1 cellular context compared by ENCODE assay signal in the genomic region with DNA sequence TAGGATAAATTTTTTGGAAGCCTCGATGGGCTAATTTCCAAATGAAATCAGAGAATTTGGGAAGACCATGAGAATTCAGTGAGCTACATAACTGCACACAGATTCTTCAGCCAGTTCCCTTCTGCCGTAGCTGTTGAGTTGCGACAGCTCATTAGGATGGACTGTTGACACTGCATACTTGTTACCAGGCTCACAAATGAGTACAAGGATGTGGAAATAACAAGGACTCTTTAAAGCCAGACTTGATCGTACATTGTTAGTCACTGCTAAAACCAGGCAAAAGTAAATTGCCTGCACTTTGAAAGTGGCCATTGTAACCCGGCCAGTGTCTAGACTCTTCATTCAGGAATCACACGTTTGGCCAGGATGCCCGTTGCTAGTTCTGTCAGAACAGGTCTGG.
TF ChIP-seq lines count a peak whose summit lies in the region.

No MANE protein-coding gene starts in this region.

TF ChIP-seq in HepG2, 621 proteins besides CTCF, POLR2A, EP300 and RAD21:
- TF ChIP-seq RBAK (CRISPR knock-in tag; IDR thresholded peaks at IDR 0.05) (peak; percentile 64; the same call in 1 of the 2 replicates), FOXA1 (IDR thresholded peaks at IDR 0.05) (no peak), FOXA1 (CRISPR knock-in tag; IDR thresholded peaks at IDR 0.05) (0 out of 2 replicates have a peak, but pooled peaks have one; percentile 31), CEBPB (IDR thresholded peaks at IDR 0.05; ENCODE audit: borderline replicate concordance, low read depth, low read length) (0 out of 2 replicates have a peak, but pooled peaks have one; percentile 44)
- TF ChIP-seq, protein P1, sequence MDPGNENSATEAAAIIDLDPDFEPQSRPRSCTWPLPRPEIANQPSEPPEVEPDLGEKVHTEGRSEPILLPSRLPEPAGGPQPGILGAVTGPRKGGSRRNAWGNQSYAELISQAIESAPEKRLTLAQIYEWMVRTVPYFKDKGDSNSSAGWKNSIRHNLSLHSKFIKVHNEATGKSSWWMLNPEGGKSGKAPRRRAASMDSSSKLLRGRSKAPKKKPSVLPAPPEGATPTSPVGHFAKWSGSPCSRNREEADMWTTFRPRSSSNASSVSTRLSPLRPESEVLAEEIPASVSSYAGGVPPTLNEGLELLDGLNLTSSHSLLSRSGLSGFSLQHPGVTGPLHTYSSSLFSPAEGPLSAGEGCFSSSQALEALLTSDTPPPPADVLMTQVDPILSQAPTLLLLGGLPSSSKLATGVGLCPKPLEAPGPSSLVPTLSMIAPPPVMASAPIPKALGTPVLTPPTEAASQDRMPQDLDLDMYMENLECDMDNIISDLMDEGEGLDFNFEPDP (CRISPR knock-in tag; conservative IDR thresholded peaks at IDR 0.05): no peak
